In the genomic region with DNA sequence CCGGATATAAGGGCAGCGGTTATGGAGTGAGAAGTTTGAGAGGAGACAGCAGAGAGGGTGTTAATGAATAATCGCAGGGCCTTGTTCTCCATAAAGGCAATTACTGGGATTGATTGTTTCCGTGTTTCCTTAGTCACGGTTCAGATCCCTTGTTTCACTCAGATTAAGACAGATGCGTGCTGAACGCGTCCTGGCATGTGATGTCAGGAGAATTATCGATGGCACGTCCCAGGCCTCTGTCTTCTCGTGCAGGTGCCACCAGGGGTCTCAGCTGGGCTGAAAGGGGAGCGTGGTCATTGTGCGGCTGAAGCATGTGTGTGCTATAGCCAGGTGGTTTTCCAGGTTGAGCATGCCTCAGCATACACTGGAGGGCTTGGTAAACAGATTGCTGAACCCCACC, we compare ENCODE assay signal across 1 cellular context.
TF ChIP-seq lines count a peak whose summit lies in the region.

No MANE protein-coding gene starts in this region.

TF ChIP-seq in GM12878, 131 proteins besides CTCF, POLR2A, EP300 and RAD21 (continued from another document):
- TF ChIP-seq CEBPZ (IDR thresholded peaks at IDR 0.05; ENCODE audit: low read depth, low read length) (no peak), KLF5 (IDR thresholded peaks at IDR 0.05; ENCODE audit: partially characterized antibody) (no peak), MXI1 (IDR thresholded peaks at IDR 0.05; ENCODE audit: low read depth, low read length) (no peak), FOXK2 (IDR thresholded peaks at IDR 0.05) (no peak), NFIC (IDR thresholded peaks at IDR 0.05; ENCODE audit: low read depth, low read length) (no peak), SMARCA5 (IDR thresholded peaks at IDR 0.05) (peak; percentile 73; the same call in 1 of the 2 replicates), IRF5 (IDR thresholded peaks at IDR 0.05; ENCODE audit: borderline replicate concordance) (no peak), PAX5 (IDR thresholded peaks at IDR 0.05; ENCODE audit: borderline replicate concordance, low read depth, low read length) (0 out of 2 replicates have a peak, but pooled peaks have one; percentile 49), CHD1 (IDR thresholded peaks at IDR 0.05; ENCODE audit: low read depth, low read length) (no peak; the same call in 1 of the 2 replicates), RFX5 (IDR thresholded peaks at IDR 0.05; ENCODE audit: low read depth, low read length) (no peak), EGR1 (IDR thresholded peaks at IDR 0.05; ENCODE audit: borderline replicate concordance in 1 of 2, low read depth in 2 of 2, low read length in 2 of 2) (no peak), ESRRA (IDR thresholded peaks at IDR 0.05; ENCODE audit: low read length) (no peak), NR2C2 (IDR thresholded peaks at IDR 0.05; ENCODE audit: borderline replicate concordance, control insufficient read depth, insufficient read length, low read depth) (no peak), ZBTB11 (CRISPR knock-in tag; IDR thresholded peaks at IDR 0.05) (no peak), ATF2 (IDR thresholded peaks at IDR 0.05; ENCODE audit: low read length) (no peak; the same call in 1 of the 2 replicates), E2F8 (IDR thresholded peaks at IDR 0.05; ENCODE audit: low read depth, partially characterized antibody) (no peak), CHD4 (IDR thresholded peaks at IDR 0.05) (no peak), HDAC2 (IDR thresholded peaks at IDR 0.05) (no peak), FOXM1 (IDR thresholded peaks at IDR 0.05; ENCODE audit: low read depth, low read length) (no peak; the same call in 1 of the 2 replicates), RB1 (IDR thresholded peaks at IDR 0.05; ENCODE audit: borderline replicate concordance) (0 out of 2 replicates have a peak, but pooled peaks have one; percentile 43), NR2C1 (IDR thresholded peaks at IDR 0.05) (no peak), MTA3 (IDR thresholded peaks at IDR 0.05; ENCODE audit: borderline replicate concordance, low read length) (no peak), MEF2B (IDR thresholded peaks at IDR 0.05; ENCODE audit: partially characterized antibody, poor library complexity, severe bottlenecking) (no peak), ZNF274 (IDR thresholded peaks at IDR 0.05; ENCODE audit: insufficient read depth, insufficient read length) (no peak), IKZF2 (IDR thresholded peaks at IDR 0.05) (peak; percentile 85 to 88), MEF2A (IDR thresholded peaks at IDR 0.05; ENCODE audit: insufficient read depth, low read depth, low read length) (no peak), TCF7 (IDR thresholded peaks at IDR 0.05; ENCODE audit: borderline replicate concordance) (no peak), ZBTB40 (IDR thresholded peaks at IDR 0.05; ENCODE audit: borderline replicate concordance) (no peak)
- TF ChIP-seq, protein P1, sequence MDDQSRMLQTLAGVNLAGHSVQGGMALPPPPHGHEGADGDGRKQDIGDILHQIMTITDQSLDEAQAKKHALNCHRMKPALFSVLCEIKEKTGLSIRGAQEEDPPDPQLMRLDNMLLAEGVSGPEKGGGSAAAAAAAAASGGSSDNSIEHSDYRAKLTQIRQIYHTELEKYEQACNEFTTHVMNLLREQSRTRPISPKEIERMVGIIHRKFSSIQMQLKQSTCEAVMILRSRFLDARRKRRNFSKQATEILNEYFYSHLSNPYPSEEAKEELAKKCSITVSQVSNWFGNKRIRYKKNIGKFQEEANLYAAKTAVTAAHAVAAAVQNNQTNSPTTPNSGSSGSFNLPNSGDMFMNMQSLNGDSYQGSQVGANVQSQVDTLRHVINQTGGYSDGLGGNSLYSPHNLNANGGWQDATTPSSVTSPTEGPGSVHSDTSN (IDR thresholded peaks at IDR 0.05; ENCODE audit: insufficient replicate concordance, low read depth, low read length), result no peak
- TF ChIP-seq, protein P2, sequence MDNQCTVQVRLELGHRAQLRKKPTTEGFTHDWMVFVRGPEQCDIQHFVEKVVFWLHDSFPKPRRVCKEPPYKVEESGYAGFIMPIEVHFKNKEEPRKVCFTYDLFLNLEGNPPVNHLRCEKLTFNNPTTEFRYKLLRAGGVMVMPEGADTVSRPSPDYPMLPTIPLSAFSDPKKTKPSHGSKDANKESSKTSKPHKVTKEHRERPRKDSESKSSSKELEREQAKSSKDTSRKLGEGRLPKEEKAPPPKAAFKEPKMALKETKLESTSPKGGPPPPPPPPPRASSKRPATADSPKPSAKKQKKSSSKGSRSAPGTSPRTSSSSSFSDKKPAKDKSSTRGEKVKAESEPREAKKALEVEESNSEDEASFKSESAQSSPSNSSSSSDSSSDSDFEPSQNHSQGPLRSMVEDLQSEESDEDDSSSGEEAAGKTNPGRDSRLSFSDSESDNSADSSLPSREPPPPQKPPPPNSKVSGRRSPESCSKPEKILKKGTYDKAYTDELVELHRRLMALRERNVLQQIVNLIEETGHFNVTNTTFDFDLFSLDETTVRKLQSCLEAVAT (IDR thresholded peaks at IDR 0.05), result no peak
